ENCODE assay signal across 7 cellular contexts in the genomic region with DNA sequence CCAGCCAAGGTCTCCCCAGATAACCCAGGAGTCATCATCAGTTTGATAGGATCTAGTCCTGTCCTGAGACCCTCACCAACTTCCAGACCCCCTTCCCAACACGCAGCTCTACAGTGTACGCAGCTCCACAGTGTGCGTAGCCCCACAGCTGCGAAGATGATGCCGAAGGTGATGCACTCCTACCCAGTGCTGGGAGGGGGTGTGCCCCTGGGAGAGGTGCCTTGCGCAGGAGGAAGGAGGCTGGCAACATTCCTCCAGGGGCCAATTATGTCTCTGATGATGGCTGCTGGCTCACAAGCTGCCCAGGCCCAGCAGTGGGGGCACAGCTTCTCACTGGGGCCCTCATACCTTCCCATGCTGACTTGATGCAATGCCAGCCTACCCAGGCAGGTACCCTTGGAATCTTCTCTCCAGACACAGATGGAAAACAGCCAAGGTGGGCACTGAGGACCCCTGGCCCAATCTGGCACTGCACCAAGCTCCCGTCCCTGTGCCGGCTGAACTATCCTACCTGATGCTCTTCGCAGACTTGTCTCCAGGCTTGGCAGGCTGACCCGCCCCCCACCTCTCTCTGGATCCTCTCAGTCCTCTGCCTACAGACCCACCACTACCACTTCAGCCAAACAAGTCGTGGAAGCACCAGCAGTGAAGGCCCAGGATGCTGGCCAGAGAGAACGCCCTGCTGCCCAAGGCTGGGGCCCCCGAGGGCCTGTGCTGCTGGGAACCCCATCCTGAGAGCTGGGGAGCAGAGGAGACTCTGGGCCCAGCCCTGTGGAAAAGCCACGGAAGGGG. TPM values are rescaled to one million over a fixed set of nuclear protein-coding genes. Genes with fewer than 3 reads are reported as not detected.
DNase-seq lines count a peak whose midpoint lies in the region; ATAC-seq and TF ChIP-seq lines count a peak whose summit lies in the region.
"Had no signal": no experiment of that assay in that cellular context is flagged by ENCODE, and none has a peak within 500 bp of the region (broad histone marks: within the 10 kb centered on the region; RNA-seq: fewer than 3 reads in every experiment).

No MANE protein-coding gene starts in this region.

- H3K27ac ChIP-seq in endodermal cell (ENCODE audit: low read depth, low read length): no peak overlapping the region
- peak overlapping the region; percentile 30 for H3K27ac ChIP-seq in skeletal muscle tissue (ENCODE audit: low read depth, low read length)

- peak overlapping the region; percentile 70 for H3K4me3 Mint-ChIP-seq in endodermal cell

- peaks cover 3% of the 10 kb centered on the region for H3K4me1 Mint-ChIP-seq in endodermal cell

- no peak for ATAC-seq in HG02840 (IDR thresholded peaks at IDR 0.05; ENCODE audit: low FRiP score, unreplicated experiment)

- TF ChIP-seq POLR2A in NB4 (IDR thresholded peaks at IDR 0.05; ENCODE audit: extremely low read depth, insufficient read length): no peak

- H3K9me3 Mint-ChIP-seq in endodermal cell: peaks cover 20% of the 10 kb centered on the region

- TF ChIP-seq CTCF in NB4 (IDR thresholded peaks at IDR 0.05; ENCODE audit: low read depth, low read length): no peak
- no peak for TF ChIP-seq CTCF in endodermal cell (conservative IDR thresholded peaks at IDR 0.05)

- H3K9ac ChIP-seq in endodermal cell (ENCODE audit: extremely low read depth, low read length, poor library complexity, severe bottlenecking) (peak overlapping the region; percentile 57), skeletal muscle tissue (ENCODE audit: low read depth in 1 of 3, low read length in 3 of 3) (peak overlapping the region; percentile 77 to 88 (median 86))

- WGBS in endodermal cell (ENCODE audit: insufficient coverage in 1 of 2, insufficient read length in 1 of 2), 2 experiments: 90 to 93% methylated on average over 9 to 14 of the region's 14 CpGs

- H3K4me3 ChIP-seq in NB4 (ENCODE audit: low read depth, low read length) (peak overlapping the region; percentile 52), endodermal cell (ENCODE audit: low read length) (peak overlapping the region; percentile 86), skeletal muscle tissue (ENCODE audit: low read length in 3 of 3) (peak overlapping the region; percentile 62 to 72 (median 70))

- H3K9me3 ChIP-seq in endodermal cell (ENCODE audit: control insufficient read depth, low read length) (peaks cover 35% of the 10 kb centered on the region), skeletal muscle tissue (ENCODE audit: control insufficient read depth in 3 of 3, low read length in 3 of 3) (no peaks in the 10 kb centered on the region)

- H3K27me3 Mint-ChIP-seq in endodermal cell (ENCODE audit: insufficient read depth): peaks cover 21% of the 10 kb centered on the region

- DNase-seq in NB4 (ENCODE audit: low read depth): peak; percentile 36
- DNase-seq in endodermal cell: peak; percentile 47
- no peak for DNase-seq in HuH-7.5 (ENCODE audit: low spot score)
- no peak for DNase-seq in retina
- DNase-seq: NCI-H2029 had no signal

- H3K27me3 ChIP-seq in endodermal cell (ENCODE audit: control insufficient read depth, insufficient read depth, low read length, poor library complexity, severe bottlenecking) (peaks cover 10% of the 10 kb centered on the region), skeletal muscle tissue (ENCODE audit: control insufficient read depth in 3 of 3, insufficient read depth in 3 of 3, low read length in 3 of 3) (no peaks in the 10 kb centered on the region)

- H3K36me3 Mint-ChIP-seq in endodermal cell (ENCODE audit: low read depth): peaks cover 35% of the 10 kb centered on the region

- peaks cover 34% of the 10 kb centered on the region for H3K36me3 ChIP-seq in endodermal cell (ENCODE audit: control insufficient read depth, insufficient read depth, low read length)
- peaks cover 22 to 29% (median 28%) of the 10 kb centered on the region in 3 donors for H3K36me3 ChIP-seq in skeletal muscle tissue (ENCODE audit: control insufficient read depth in 3 of 3, insufficient read depth in 3 of 3, low read length in 3 of 3)

- no peak overlapping the region for H3K27ac Mint-ChIP-seq in endodermal cell

- peaks cover 4% of the 10 kb centered on the region for H3K4me1 ChIP-seq in endodermal cell (ENCODE audit: control insufficient read depth, insufficient read depth, low read length)
- H3K4me1 ChIP-seq in skeletal muscle tissue (ENCODE audit: control insufficient read depth in 3 of 3, insufficient read depth in 3 of 3, low read length in 3 of 3): peaks cover 18 to 23% (median 21%) of the 10 kb centered on the region in 3 donors

RNA-seq across cellular contexts. Expression of gene ZNF512B, which starts 1.4 kb away (rescaled TPM):
- 10 to 100 TPM; 23.7 to 26.8 TPM for total RNA-seq in endodermal cell
- 14.3 TPM for polyA plus RNA-seq in endodermal cell (2013, experiment 1 of 2)
- polyA plus RNA-seq in endodermal cell (2013, experiment 2 of 2): 11.6 TPM
- total RNA-seq in skeletal muscle tissue: 8.9 TPM

RNA-seq across cellular contexts. Expression of gene SAMD10, which starts 11.1 kb away (rescaled TPM):
- total RNA-seq in endodermal cell (1 to 10 TPM; 5.6 to 6.0 TPM), skeletal muscle tissue (1.0 TPM)
- 7.2 TPM for polyA plus RNA-seq in endodermal cell (2013, experiment 1 of 2)
- polyA plus RNA-seq in endodermal cell (2013, experiment 2 of 2): 7.0 TPM

RNA-seq across cellular contexts. Expression of gene UCKL1, which starts 12.1 kb away (rescaled TPM):
- total RNA-seq in endodermal cell (10 to 100 TPM; 36.5 to 47.8 TPM), skeletal muscle tissue (15.7 TPM)
- 41.0 TPM for polyA plus RNA-seq in endodermal cell (2013, experiment 1 of 2)
- 37.5 TPM for polyA plus RNA-seq in endodermal cell (2013, experiment 2 of 2)

RNA-seq across cellular contexts. Expression of gene PRPF6, which starts 12.6 kb away (rescaled TPM):
- 10 to 100 TPM; 73.3 to 73.9 TPM for total RNA-seq in endodermal cell
- polyA plus RNA-seq in endodermal cell (2013, experiment 1 of 2): 58.8 TPM
- 53.3 TPM for polyA plus RNA-seq in endodermal cell (2013, experiment 2 of 2)
- total RNA-seq in skeletal muscle tissue: 55.8 TPM

Comparison
In these comparisons a context has a peak if more than half of its experiments do, and no peak if none do; other contexts are left out.
1. DNase-seq: peak in NB4 (single experiment) and endodermal cell (single experiment); none in HuH-7.5 (single experiment) and retina (single experiment).
2. Peak in every context shown above with its lines, with median percentiles within 50 percentile points of each other: H3K4me3 ChIP-seq.